1 cellular context compared by ENCODE assay signal in the genomic region with DNA sequence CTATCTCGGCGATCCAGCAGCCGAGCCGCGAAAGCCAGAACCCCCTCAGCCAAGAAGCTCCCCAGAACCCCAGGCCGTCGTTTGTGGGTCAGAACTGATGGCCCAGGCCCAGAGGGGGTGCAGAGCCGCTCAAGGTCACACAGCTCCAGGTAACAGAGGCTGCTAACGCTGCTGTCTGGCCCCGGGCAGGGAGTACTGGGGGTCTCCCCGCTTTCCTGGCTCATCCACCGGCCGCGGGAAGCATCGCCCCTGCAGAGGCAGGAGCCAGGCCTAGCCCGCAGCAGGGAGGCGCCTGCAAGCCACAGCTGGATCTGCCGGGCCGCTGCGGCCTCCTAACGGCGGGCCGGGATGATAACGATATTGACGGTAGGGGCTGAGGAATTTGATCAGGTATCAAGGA.
TF ChIP-seq lines count a peak whose summit lies in the region.

No MANE protein-coding gene starts in this region.

TF ChIP-seq in GM23338, 12 proteins besides CTCF, POLR2A, EP300 and RAD21 (continued from another document):
- TF ChIP-seq ETS1 (IDR thresholded peaks at IDR 0.05) = no peak
TF ChIP-seq in GM23338: peak in this region for 0.
